Comparison of ENCODE assay signal across 2 cellular contexts in genomic region chr21:40049959-40050290, GRCh38.
A peak's percentile ranks its signal among the peaks of the same experiment; 100 is the strongest.
TF ChIP-seq lines count a peak whose summit lies in the region.

No MANE protein-coding gene starts in this region.

TF ChIP-seq in IMR-90, 13 proteins besides CTCF, POLR2A, EP300 and RAD21:
- no peak for TF ChIP-seq USF2 (IDR thresholded peaks at IDR 0.05; ENCODE audit: low read depth, low read length)
- TF ChIP-seq CHD1 (IDR thresholded peaks at IDR 0.05; ENCODE audit: low read depth, low read length) = no peak
- TF ChIP-seq NFE2L2 (IDR thresholded peaks at IDR 0.05; ENCODE audit: low read depth, low read length) = no peak
- no peak for TF ChIP-seq MAZ (IDR thresholded peaks at IDR 0.05; ENCODE audit: borderline replicate concordance, low read depth, low read length)
- TF ChIP-seq MXI1 (IDR thresholded peaks at IDR 0.05; ENCODE audit: borderline replicate concordance, low read depth, low read length) = no peak
- no peak for TF ChIP-seq SMC3 (IDR thresholded peaks at IDR 0.05; ENCODE audit: low read depth, low read length)
- no peak for TF ChIP-seq ELK1 (IDR thresholded peaks at IDR 0.05; ENCODE audit: borderline replicate concordance, low read depth, low read length)
- no peak for TF ChIP-seq FOS (IDR thresholded peaks at IDR 0.05; ENCODE audit: low read depth, low read length)
- TF ChIP-seq RFX5 (IDR thresholded peaks at IDR 0.05; ENCODE audit: low read depth, low read length) = no peak
- TF ChIP-seq BHLHE40 (IDR thresholded peaks at IDR 0.05; ENCODE audit: low read depth, low read length) = no peak
- TF ChIP-seq CEBPB (IDR thresholded peaks at IDR 0.05; ENCODE audit: low read depth, low read length) = no peak
- TF ChIP-seq MAFK (IDR thresholded peaks at IDR 0.05; ENCODE audit: low read depth, low read length) = no peak
- no peak for TF ChIP-seq RCOR1 (IDR thresholded peaks at IDR 0.05; ENCODE audit: insufficient replicate concordance, low read length)
TF ChIP-seq in IMR-90: peak in this region for 0.

TF ChIP-seq in H1, 55 proteins besides CTCF, POLR2A, EP300 and RAD21:
- TF ChIP-seq EZH2 (IDR thresholded peaks at IDR 0.05; ENCODE audit: low read depth, low read length, severe bottlenecking) (no peak), RFX5 (IDR thresholded peaks at IDR 0.05; ENCODE audit: borderline replicate concordance, low read depth, low read length) (peak; percentile 31; the same call in 1 of the 2 replicates), TEAD4 (IDR thresholded peaks at IDR 0.05; ENCODE audit: low read depth, low read length) (peak; percentile 79), ZNF274 (IDR thresholded peaks at IDR 0.05; ENCODE audit: borderline replicate concordance, extremely low read depth, low read length) (no peak), TAF1 (IDR thresholded peaks at IDR 0.05; ENCODE audit: low read depth, low read length) (no peak), JUN (IDR thresholded peaks at IDR 0.05; ENCODE audit: low read depth, low read length) (no peak)
